23 cellular contexts compared by ENCODE assay signal in the genomic region with DNA sequence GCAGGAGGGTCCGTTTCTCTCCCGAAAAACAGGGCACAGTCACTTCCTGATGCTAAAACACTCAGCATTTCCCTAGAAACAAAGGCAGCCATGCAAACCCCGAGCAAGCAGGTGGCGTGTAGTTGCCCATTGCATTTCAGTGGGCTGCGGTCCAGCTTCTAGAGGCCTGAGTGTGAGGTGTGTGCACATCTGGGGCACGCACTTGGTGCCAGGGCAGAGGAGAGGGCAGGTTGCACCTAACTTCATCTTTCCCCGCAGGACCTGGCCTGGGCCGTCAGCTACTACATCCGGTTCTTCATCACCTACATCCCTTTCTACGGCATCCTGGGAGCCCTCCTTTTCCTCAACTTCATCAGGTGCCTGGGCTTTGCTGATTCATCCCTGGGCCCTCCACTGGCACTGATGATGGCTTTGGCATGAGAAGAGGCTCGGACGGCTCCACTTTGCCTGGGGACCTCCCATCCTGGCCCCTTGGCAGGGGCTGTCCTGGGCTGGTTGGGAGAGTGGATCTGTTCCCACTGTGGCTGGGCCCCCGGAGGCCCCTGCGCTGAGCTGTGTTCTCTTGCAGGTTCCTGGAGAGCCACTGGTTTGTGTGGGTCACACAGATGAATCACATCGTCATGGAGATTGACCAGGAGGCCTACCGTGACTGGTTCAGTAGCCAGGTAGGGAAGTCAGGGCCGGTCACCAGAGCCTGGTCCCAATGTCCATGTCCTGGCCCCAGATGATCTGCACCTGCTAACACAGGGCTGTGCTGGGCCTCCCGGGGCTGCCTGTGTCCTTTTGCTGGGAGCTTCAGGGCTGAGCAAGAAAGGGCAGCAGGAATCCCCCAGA. TPM values are rescaled to one million over a fixed set of nuclear protein-coding genes. Genes with fewer than 3 reads are reported as not detected.
"Had no signal": no experiment of that assay in that cellular context is flagged by ENCODE, and none has a peak within 500 bp of the region (broad histone marks: within the 10 kb centered on the region; RNA-seq: fewer than 3 reads in every experiment).

No MANE protein-coding gene starts in this region.

- H3K4me3 ChIP-seq: coronary artery, mucosa of descending colon, neural progenitor cell, ovary, psoas muscle, smooth muscle cell, thoracic aorta, upper lobe of left lung had no signal

- H3K4me2 ChIP-seq: neural progenitor cell, smooth muscle cell had no signal

- ATAC-seq: mucosa of descending colon; sciatic nerve; stimulated activated effector memory CD8-positive, alpha-beta T cell treated with anti-CD3 and anti-CD28 coated beads, Interleukin-12 subunit alpha, Interleukin-12 subunit beta, amount 100 ng/mL, for 72 hours had no signal

- H3K27me3 Mint-ChIP-seq: activated B cell treated with CpG ODN at 0.5 μM for 24 hours; activated CD4-positive, alpha-beta memory T cell treated with anti-CD3 and anti-CD28 coated beads, Interleukin-2, amount 10 ng/mL, durations not matched to agents 7 days and 5 days; activated CD8-positive, alpha-beta memory T cell treated with anti-CD3 and anti-CD28 coated beads, Interleukin-2, amount 10 ng/mL, durations not matched to agents 7 days and 5 days; brain; central memory CD8-positive, alpha-beta T cell; naive B cell had no signal

- H3K27me3 ChIP-seq: neural progenitor cell, ovary, upper lobe of left lung had no signal

- H3K4me1 ChIP-seq: neural progenitor cell, psoas muscle, upper lobe of left lung had no signal

- DNase-seq: activated B cell treated with CpG ODN at 0.5 μM for 24 hours; activated CD4-positive, alpha-beta memory T cell treated with anti-CD3 and anti-CD28 coated beads, Interleukin-2, amount 10 ng/mL, durations not matched to agents 7 days and 5 days; activated CD4-positive, alpha-beta T cell treated with anti-CD3 and anti-CD28 coated beads for 4 hours; activated CD8-positive, alpha-beta memory T cell treated with anti-CD3 and anti-CD28 coated beads, Interleukin-2, amount 10 ng/mL, durations not matched to agents 7 days and 5 days; anterior cingulate cortex; mesenchymal stem cell; mucosa of descending colon; naive B cell; ovary; psoas muscle; stimulated activated CD4-positive, alpha-beta T cell treated with anti-CD3 and anti-CD28 coated beads, Interleukin-4, amount 100 ng/mL, for 24 hours; T-helper 9 cell; upper lobe of left lung had no signal

- H3K9me3 ChIP-seq: mucosa of descending colon, ovary, psoas muscle, thoracic aorta, upper lobe of left lung had no signal

- H3K9ac ChIP-seq: neural progenitor cell had no signal

- H3K36me3 Mint-ChIP-seq: naive B cell had no signal

- FAIRE-seq: endometrium, frontal cortex had no signal

- H3K27ac ChIP-seq: coronary artery, neural progenitor cell, ovary, psoas muscle, thoracic aorta, upper lobe of left lung had no signal

- H3K36me3 ChIP-seq: neural progenitor cell, ovary had no signal

- H3K9me3 Mint-ChIP-seq: activated B cell treated with CpG ODN at 0.5 μM for 24 hours; activated CD4-positive, alpha-beta memory T cell treated with anti-CD3 and anti-CD28 coated beads, Interleukin-2, amount 10 ng/mL, durations not matched to agents 7 days and 5 days; brain; central memory CD8-positive, alpha-beta T cell; naive B cell; neural progenitor cell; stimulated activated effector memory CD8-positive, alpha-beta T cell treated with anti-CD3 and anti-CD28 coated beads, Interleukin-12 subunit alpha, Interleukin-12 subunit beta, amount 100 ng/mL, for 72 hours had no signal

- H3K4me3 Mint-ChIP-seq: activated B cell treated with CpG ODN at 0.5 μM for 24 hours; activated CD4-positive, alpha-beta memory T cell treated with anti-CD3 and anti-CD28 coated beads, Interleukin-2, amount 10 ng/mL, durations not matched to agents 7 days and 5 days; activated CD8-positive, alpha-beta memory T cell treated with anti-CD3 and anti-CD28 coated beads, Interleukin-2, amount 10 ng/mL, durations not matched to agents 7 days and 5 days; brain; central memory CD8-positive, alpha-beta T cell; naive B cell; neural progenitor cell; stimulated activated effector memory CD8-positive, alpha-beta T cell treated with anti-CD3 and anti-CD28 coated beads, Interleukin-12 subunit alpha, Interleukin-12 subunit beta, amount 100 ng/mL, for 72 hours had no signal

- H2AFZ ChIP-seq: neural progenitor cell had no signal

- H3K27ac Mint-ChIP-seq: activated B cell treated with CpG ODN at 0.5 μM for 24 hours; activated CD4-positive, alpha-beta memory T cell treated with anti-CD3 and anti-CD28 coated beads, Interleukin-2, amount 10 ng/mL, durations not matched to agents 7 days and 5 days; activated CD8-positive, alpha-beta memory T cell treated with anti-CD3 and anti-CD28 coated beads, Interleukin-2, amount 10 ng/mL, durations not matched to agents 7 days and 5 days; neural progenitor cell had no signal

- H3K4me1 Mint-ChIP-seq: activated B cell treated with CpG ODN at 0.5 μM for 24 hours; activated CD4-positive, alpha-beta memory T cell treated with anti-CD3 and anti-CD28 coated beads, Interleukin-2, amount 10 ng/mL, durations not matched to agents 7 days and 5 days; activated CD8-positive, alpha-beta memory T cell treated with anti-CD3 and anti-CD28 coated beads, Interleukin-2, amount 10 ng/mL, durations not matched to agents 7 days and 5 days; brain; central memory CD8-positive, alpha-beta T cell; naive B cell; stimulated activated effector memory CD8-positive, alpha-beta T cell treated with anti-CD3 and anti-CD28 coated beads, Interleukin-12 subunit alpha, Interleukin-12 subunit beta, amount 100 ng/mL, for 72 hours had no signal

RNA-seq across cellular contexts. Expression of a gene that starts 54.4 kb away (rescaled TPM):
- total RNA-seq: activated B cell treated with CpG ODN at 0.5 μM for 24 hours; activated CD4-positive, alpha-beta memory T cell treated with anti-CD3 and anti-CD28 coated beads, Interleukin-2, amount 10 ng/mL, durations not matched to agents 7 days and 5 days; activated CD8-positive, alpha-beta memory T cell treated with anti-CD3 and anti-CD28 coated beads, Interleukin-2, amount 10 ng/mL, durations not matched to agents 7 days and 5 days had no signal
